In the genomic region with DNA sequence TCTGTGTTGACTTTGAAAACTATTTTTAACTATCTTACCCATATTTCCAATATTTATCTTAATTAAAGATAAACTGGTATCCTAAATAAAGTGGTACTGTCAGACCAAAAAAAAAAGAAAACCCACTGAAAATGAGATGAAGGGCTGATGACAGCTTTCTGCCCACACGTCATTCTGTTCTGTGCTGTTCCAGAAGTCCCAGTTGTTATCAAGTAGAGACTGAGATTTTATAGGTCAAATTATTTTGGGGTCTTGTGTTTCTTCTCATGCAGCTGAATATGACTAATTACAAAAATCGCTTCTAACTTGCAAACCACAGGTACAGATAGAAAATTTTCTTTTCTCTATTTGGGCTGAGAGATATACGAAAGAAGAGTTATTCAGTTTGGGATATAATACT, we compare ENCODE assay signal across 21 cellular contexts. TPM values are rescaled to one million over a fixed set of nuclear protein-coding genes. Genes with fewer than 3 reads are reported as not detected.
DNase-seq lines count a peak whose midpoint lies in the region; ATAC-seq lines count a peak whose summit lies in the region.
"Had no signal": no experiment of that assay in that cellular context is flagged by ENCODE, and none has a peak within 500 bp of the region (broad histone marks: within the 10 kb centered on the region; RNA-seq: fewer than 3 reads in every experiment).

No MANE protein-coding gene starts in this region.

- peaks cover 4% of the 10 kb centered on the region for H3K27me3 Mint-ChIP-seq in activated naive CD8-positive, alpha-beta T cell treated with anti-CD3 and anti-CD28 coated beads, Interleukin-2, amount 50 U/mL, for 24 hours
- peaks cover 4% of the 10 kb centered on the region for H3K27me3 Mint-ChIP-seq in activated naive CD8-positive, alpha-beta T cell treated with anti-CD3 and anti-CD28 coated beads for 36 hours
- no peaks in the 10 kb centered on the region for H3K27me3 Mint-ChIP-seq in stimulated activated naive CD8-positive, alpha-beta T cell treated with anti-CD3 and anti-CD28 coated beads, Interleukin-15, amount 100 ng/mL, for 72 hours
- H3K27me3 Mint-ChIP-seq: CD4-positive, alpha-beta T cell had no signal

- peaks cover 29% of the 10 kb centered on the region for H3K4me1 Mint-ChIP-seq in activated naive CD8-positive, alpha-beta T cell treated with anti-CD3 and anti-CD28 coated beads, Interleukin-2, amount 50 U/mL, for 24 hours
- peaks cover 15% of the 10 kb centered on the region for H3K4me1 Mint-ChIP-seq in activated naive CD8-positive, alpha-beta T cell treated with anti-CD3 and anti-CD28 coated beads for 36 hours
- H3K4me1 Mint-ChIP-seq in stimulated activated effector memory CD8-positive, alpha-beta T cell treated with anti-CD3 and anti-CD28 coated beads, Interleukin-12 subunit alpha, Interleukin-12 subunit beta, amount 100 ng/mL, for 72 hours, result no peaks in the 10 kb centered on the region
- peaks cover 8% of the 10 kb centered on the region for H3K4me1 Mint-ChIP-seq in stimulated activated naive CD8-positive, alpha-beta T cell treated with anti-CD3 and anti-CD28 coated beads, Interleukin-15, amount 100 ng/mL, for 72 hours
- H3K4me1 Mint-ChIP-seq: CD14-positive monocyte; CD8-positive, alpha-beta memory T cell had no signal

- peaks cover 3% of the 10 kb centered on the region for H3K9me3 Mint-ChIP-seq in activated naive CD8-positive, alpha-beta T cell treated with anti-CD3 and anti-CD28 coated beads, Interleukin-2, amount 50 U/mL, for 24 hours
- peaks cover 5% of the 10 kb centered on the region for H3K9me3 Mint-ChIP-seq in activated naive CD8-positive, alpha-beta T cell treated with anti-CD3 and anti-CD28 coated beads for 36 hours
- peaks cover 3% of the 10 kb centered on the region for H3K9me3 Mint-ChIP-seq in stimulated activated effector memory CD8-positive, alpha-beta T cell treated with anti-CD3 and anti-CD28 coated beads, Interleukin-12 subunit alpha, Interleukin-12 subunit beta, amount 100 ng/mL, for 72 hours
- peaks cover 5 to 6% of the 10 kb centered on the region in 2 donors for H3K9me3 Mint-ChIP-seq in stimulated activated naive CD8-positive, alpha-beta T cell treated with anti-CD3 and anti-CD28 coated beads, Interleukin-15, amount 100 ng/mL, for 72 hours
- H3K9me3 Mint-ChIP-seq: CD4-positive, alpha-beta T cell; CD8-positive, alpha-beta memory T cell; GM23338 had no signal

- H3K36me3 Mint-ChIP-seq in activated naive CD8-positive, alpha-beta T cell treated with anti-CD3 and anti-CD28 coated beads, Interleukin-2, amount 50 U/mL, for 24 hours (ENCODE audit: low read depth), result no peaks in the 10 kb centered on the region
- H3K36me3 Mint-ChIP-seq in activated naive CD8-positive, alpha-beta T cell treated with anti-CD3 and anti-CD28 coated beads for 36 hours, result peaks cover 2% of the 10 kb centered on the region
- H3K36me3 Mint-ChIP-seq in stimulated activated effector memory CD8-positive, alpha-beta T cell treated with anti-CD3 and anti-CD28 coated beads, Interleukin-12 subunit alpha, Interleukin-12 subunit beta, amount 100 ng/mL, for 72 hours, result no peaks in the 10 kb centered on the region
- H3K36me3 Mint-ChIP-seq: CD14-positive monocyte; CD8-positive, alpha-beta memory T cell had no signal

- no peak for DNase-seq in activated naive CD8-positive, alpha-beta T cell treated with anti-CD3 and anti-CD28 coated beads, Interleukin-2, amount 50 U/mL, for 24 hours
- no peak for DNase-seq in activated naive CD8-positive, alpha-beta T cell treated with anti-CD3 and anti-CD28 coated beads for 36 hours
- DNase-seq in stimulated activated effector memory CD8-positive, alpha-beta T cell treated with anti-CD3 and anti-CD28 coated beads, Interleukin-12 subunit alpha, Interleukin-12 subunit beta, amount 100 ng/mL, for 72 hours (ENCODE audit: low spot score in 2 of 2), result no peak
- DNase-seq in stimulated activated naive CD8-positive, alpha-beta T cell treated with anti-CD3 and anti-CD28 coated beads, Interleukin-15, amount 100 ng/mL, for 72 hours, result no peak
- no peak for DNase-seq in NCI-H82 treated with DMSO at 0.1 percent for 48 hours (lab: John Stamatoyannopoulos, UW; ENCODE audit: unreplicated experiment)
- DNase-seq: 8988T; ACHN; AML-193; BE2C; CD4-positive, alpha-beta T cell; CD8-positive, alpha-beta memory T cell; DMS 273 treated with DMSO at 0.1 percent for 48 hours; DMS79; EL; GDM1; H9 had no signal

- ATAC-seq in activated naive CD8-positive, alpha-beta T cell treated with anti-CD3 and anti-CD28 coated beads, Interleukin-2, amount 50 U/mL, for 24 hours, result peak; percentile 49
- peak; percentile 67 for ATAC-seq in stimulated activated effector memory CD8-positive, alpha-beta T cell treated with anti-CD3 and anti-CD28 coated beads, Interleukin-12 subunit alpha, Interleukin-12 subunit beta, amount 100 ng/mL, for 72 hours
- ATAC-seq in stimulated activated naive CD8-positive, alpha-beta T cell treated with anti-CD3 and anti-CD28 coated beads, Interleukin-15, amount 100 ng/mL, for 72 hours, result peak; percentile 60
- ATAC-seq in HG03045 (IDR thresholded peaks at IDR 0.05; ENCODE audit: unreplicated experiment), result no peak
- ATAC-seq: A549, GM23338, HCT116 had no signal

- peak overlapping the region; percentile 9 for H3K4me3 Mint-ChIP-seq in activated naive CD8-positive, alpha-beta T cell treated with anti-CD3 and anti-CD28 coated beads, Interleukin-2, amount 50 U/mL, for 24 hours
- H3K4me3 Mint-ChIP-seq in activated naive CD8-positive, alpha-beta T cell treated with anti-CD3 and anti-CD28 coated beads for 36 hours, result no peak overlapping the region
- H3K4me3 Mint-ChIP-seq in stimulated activated effector memory CD8-positive, alpha-beta T cell treated with anti-CD3 and anti-CD28 coated beads, Interleukin-12 subunit alpha, Interleukin-12 subunit beta, amount 100 ng/mL, for 72 hours, result no peak overlapping the region
- no peak overlapping the region for H3K4me3 Mint-ChIP-seq in stimulated activated naive CD8-positive, alpha-beta T cell treated with anti-CD3 and anti-CD28 coated beads, Interleukin-15, amount 100 ng/mL, for 72 hours
- H3K4me3 Mint-ChIP-seq: CD14-positive monocyte; CD4-positive, alpha-beta T cell; CD8-positive, alpha-beta memory T cell; GM23338; H9 had no signal

- peak overlapping the region; percentile 10 for H3K27ac Mint-ChIP-seq in activated naive CD8-positive, alpha-beta T cell treated with anti-CD3 and anti-CD28 coated beads, Interleukin-2, amount 50 U/mL, for 24 hours
- H3K27ac Mint-ChIP-seq in activated naive CD8-positive, alpha-beta T cell treated with anti-CD3 and anti-CD28 coated beads for 36 hours, result no peak overlapping the region
- H3K27ac Mint-ChIP-seq in stimulated activated effector memory CD8-positive, alpha-beta T cell treated with anti-CD3 and anti-CD28 coated beads, Interleukin-12 subunit alpha, Interleukin-12 subunit beta, amount 100 ng/mL, for 72 hours, result no peak overlapping the region
- H3K27ac Mint-ChIP-seq in stimulated activated naive CD8-positive, alpha-beta T cell treated with anti-CD3 and anti-CD28 coated beads, Interleukin-15, amount 100 ng/mL, for 72 hours, result no peak overlapping the region
- H3K27ac Mint-ChIP-seq: CD14-positive monocyte; CD4-positive, alpha-beta T cell; CD8-positive, alpha-beta memory T cell; GM23338; H9 had no signal

RNA-seq across cellular contexts. Expression of a gene that starts 48.7 kb away (rescaled TPM):
- 10 to 100 TPM in 1 of 2 experiments, 1 to 10 TPM in 1; 8.2 to 10.1 TPM for total RNA-seq in activated naive CD8-positive, alpha-beta T cell treated with anti-CD3 and anti-CD28 coated beads for 36 hours
